In genomic region chr18:78655921-78656320, GRCh38 we compare ENCODE assay signal across 14 cellular contexts.
DNase-seq lines count a peak whose midpoint lies in the region; ATAC-seq and TF ChIP-seq lines count a peak whose summit lies in the region.
"Had no signal": no experiment of that assay in that cellular context is flagged by ENCODE, and none has a peak within 500 bp of the region (broad histone marks: within the 10 kb centered on the region; RNA-seq: fewer than 3 reads in every experiment).

No MANE protein-coding gene starts in this region.

- H3K36me3 Mint-ChIP-seq in natural killer cell treated with Interleukin-12 subunit alpha and Interleukin-12 subunit beta and Interleukin-15 and Interleukin-18, amount 100 ng/mL, for 72 hours = no peaks in the 10 kb centered on the region
- H3K36me3 Mint-ChIP-seq in natural killer cell (no peaks in the 10 kb centered on the region), progenitor cell of endocrine pancreas (ENCODE audit: insufficient read depth) (peaks cover 4% of the 10 kb centered on the region)
- no peaks in the 10 kb centered on the region for H3K36me3 Mint-ChIP-seq in stimulated activated memory B cell treated with anti-CD40 and anti-IgM and Interleukin-4, amounts not matched to agents 10 μg/mL and 1 μg/mL and 100 μg/mL, for 72 hours
- H3K36me3 Mint-ChIP-seq: CD8-positive, alpha-beta T cell had no signal

- TF ChIP-seq CTCF in natural killer cell (IDR thresholded peaks at IDR 0.05) = no peak
- TF ChIP-seq CTCF in progenitor cell of endocrine pancreas (IDR thresholded peaks at IDR 0.05; ENCODE audit: unreplicated experiment) = no peak

- no peak overlapping the region for H3K4me3 Mint-ChIP-seq in natural killer cell treated with Interleukin-12 subunit alpha and Interleukin-12 subunit beta and Interleukin-15 and Interleukin-18, amount 100 ng/mL, for 72 hours
- no peak overlapping the region for H3K4me3 Mint-ChIP-seq in natural killer cell
- no peak overlapping the region for H3K4me3 Mint-ChIP-seq in progenitor cell of endocrine pancreas (ENCODE audit: low read depth)
- no peak overlapping the region for H3K4me3 Mint-ChIP-seq in stimulated activated memory B cell treated with anti-CD40 and anti-IgM and Interleukin-4, amounts not matched to agents 10 μg/mL and 1 μg/mL and 100 μg/mL, for 72 hours
- H3K4me3 Mint-ChIP-seq: B cell; CD4-positive, alpha-beta T cell; CD8-positive, alpha-beta T cell had no signal

- intact Hi-C loops in natural killer cell (cut with micrococcal nuclease) = no loop called here

- peaks cover 0 to 2% of the 10 kb centered on the region in 2 donors for H3K4me1 Mint-ChIP-seq in natural killer cell treated with Interleukin-12 subunit alpha and Interleukin-12 subunit beta and Interleukin-15 and Interleukin-18, amount 100 ng/mL, for 72 hours (ENCODE audit: low read depth in 2 of 2)
- H3K4me1 Mint-ChIP-seq in natural killer cell (peaks cover 0 to 5% of the 10 kb centered on the region in 2 donors), progenitor cell of endocrine pancreas (ENCODE audit: low read depth) (no peaks in the 10 kb centered on the region)
- H3K4me1 Mint-ChIP-seq in stimulated activated memory B cell treated with anti-CD40 and anti-IgM and Interleukin-4, amounts not matched to agents 10 μg/mL and 1 μg/mL and 100 μg/mL, for 72 hours = no peaks in the 10 kb centered on the region
- H3K4me1 Mint-ChIP-seq: B cell had no signal

- ATAC-seq in natural killer cell treated with Interleukin-12 subunit alpha and Interleukin-12 subunit beta and Interleukin-15 and Interleukin-18, amount 100 ng/mL, for 72 hours = no peak
- ATAC-seq in natural killer cell = no peak
- ATAC-seq in stimulated activated memory B cell treated with anti-CD40 and anti-IgM and Interleukin-4, amounts not matched to agents 10 μg/mL and 1 μg/mL and 100 μg/mL, for 72 hours = no peak
- ATAC-seq: A549; CD8-positive, alpha-beta T cell had no signal

- no peak overlapping the region for H3K27ac Mint-ChIP-seq in natural killer cell treated with Interleukin-12 subunit alpha and Interleukin-12 subunit beta and Interleukin-15 and Interleukin-18, amount 100 ng/mL, for 72 hours
- H3K27ac Mint-ChIP-seq in natural killer cell (no peak overlapping the region), progenitor cell of endocrine pancreas (peak overlapping the region; percentile 67)
- H3K27ac Mint-ChIP-seq in stimulated activated memory B cell treated with anti-CD40 and anti-IgM and Interleukin-4, amounts not matched to agents 10 μg/mL and 1 μg/mL and 100 μg/mL, for 72 hours = no peak overlapping the region
- H3K27ac Mint-ChIP-seq: B cell; CD4-positive, alpha-beta T cell; CD8-positive, alpha-beta T cell had no signal

- no peaks in the 10 kb centered on the region for H3K9me3 Mint-ChIP-seq in natural killer cell treated with Interleukin-12 subunit alpha and Interleukin-12 subunit beta and Interleukin-15 and Interleukin-18, amount 100 ng/mL, for 72 hours
- H3K9me3 Mint-ChIP-seq in natural killer cell (peaks cover 0 to 2% of the 10 kb centered on the region in 2 donors), progenitor cell of endocrine pancreas (ENCODE audit: low read depth) (peaks cover 3% of the 10 kb centered on the region)
- H3K9me3 Mint-ChIP-seq in stimulated activated memory B cell treated with anti-CD40 and anti-IgM and Interleukin-4, amounts not matched to agents 10 μg/mL and 1 μg/mL and 100 μg/mL, for 72 hours = peaks cover 3% of the 10 kb centered on the region
- H3K9me3 Mint-ChIP-seq: CD4-positive, alpha-beta T cell had no signal

- H3K27me3 Mint-ChIP-seq in natural killer cell treated with Interleukin-12 subunit alpha and Interleukin-12 subunit beta and Interleukin-15 and Interleukin-18, amount 100 ng/mL, for 72 hours = peaks cover 0 to 8% of the 10 kb centered on the region in 2 donors
- peaks cover 8 to 13% of the 10 kb centered on the region in 2 donors for H3K27me3 Mint-ChIP-seq in natural killer cell (ENCODE audit: low read depth in 2 of 2)
- peaks cover 13% of the 10 kb centered on the region for H3K27me3 Mint-ChIP-seq in progenitor cell of endocrine pancreas
- peaks cover 11% of the 10 kb centered on the region for H3K27me3 Mint-ChIP-seq in stimulated activated memory B cell treated with anti-CD40 and anti-IgM and Interleukin-4, amounts not matched to agents 10 μg/mL and 1 μg/mL and 100 μg/mL, for 72 hours

- DNase-seq in natural killer cell treated with Interleukin-12 subunit alpha and Interleukin-12 subunit beta and Interleukin-15 and Interleukin-18, amount 100 ng/mL, for 72 hours (ENCODE audit: low spot score) = peak; percentile 37
- no peak for DNase-seq in natural killer cell
- no peak for DNase-seq in progenitor cell of endocrine pancreas (ENCODE audit: low spot score, unreplicated experiment)
- no peak for DNase-seq in NCI-H345 treated with DMSO at 0.1 percent for 48 hours (lab: John Stamatoyannopoulos, UW; ENCODE audit: unreplicated experiment)
- DNase-seq: AML-193; Caco-2; Calu3; CD4-positive, alpha-beta T cell; CD8-positive, alpha-beta T cell; DMS79 treated with DMSO at 0.1 percent for 48 hours; GF-D8 had no signal
